In the genomic region with DNA sequence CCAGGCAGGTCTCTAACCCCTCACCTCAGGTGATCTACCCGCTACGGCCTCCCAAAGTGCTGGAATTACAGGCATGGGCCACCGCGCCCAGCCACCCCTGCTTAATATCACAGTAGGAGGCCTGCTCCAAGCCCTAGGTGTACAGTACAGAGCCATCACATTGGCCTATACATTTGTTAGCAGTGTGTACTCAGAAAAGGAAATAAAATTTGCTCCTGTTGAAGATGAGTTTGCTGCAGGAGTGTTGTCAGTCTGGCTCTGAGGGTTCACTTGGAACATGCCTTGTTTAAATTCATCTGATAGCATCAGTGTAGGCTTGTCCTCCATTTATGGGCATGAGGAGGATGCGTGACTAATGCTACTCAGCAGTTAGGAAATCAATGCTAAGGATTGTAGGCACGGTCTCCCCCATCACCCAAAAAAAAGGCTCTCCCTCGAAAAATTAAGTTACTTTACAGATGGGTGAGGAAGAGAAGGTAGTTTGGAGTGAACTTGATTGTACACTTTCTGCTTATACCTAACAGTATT, we compare ENCODE assay signal across 10 cellular contexts. TPM values are rescaled to one million over a fixed set of nuclear protein-coding genes. Genes with fewer than 3 reads are reported as not detected.
DNase-seq lines count a peak whose midpoint lies in the region; ATAC-seq and TF ChIP-seq lines count a peak whose summit lies in the region.
"Had no signal": no experiment of that assay in that cellular context is flagged by ENCODE, and none has a peak within 500 bp of the region (broad histone marks: within the 10 kb centered on the region; RNA-seq: fewer than 3 reads in every experiment).

No MANE protein-coding gene starts in this region.

- in situ Hi-C loops in ACHN (cut with HindIII; ENCODE audit: low pct_ligation_motif_present, low pct_unique_long_range_greater_than_20kb, low sequenced_read_pairs): no loop called here

- H3K4me1 ChIP-seq in breast epithelium (no peaks in the 10 kb centered on the region), mucosa of rectum (ENCODE audit: control insufficient read depth in 2 of 2, insufficient read depth in 2 of 2, low read length in 2 of 2) (peaks cover 0 to 2% of the 10 kb centered on the region in 2 donors)

- no peak for ATAC-seq in GM19467 (IDR thresholded peaks at IDR 0.05; ENCODE audit: unreplicated experiment)
- no peak for ATAC-seq in left cardiac atrium
- ATAC-seq in GM21528 (IDR thresholded peaks at IDR 0.05; ENCODE audit: low FRiP score, unreplicated experiment): no peak

- H3K36me3 ChIP-seq in breast epithelium: no peaks in the 10 kb centered on the region
- no peaks in the 10 kb centered on the region for H3K36me3 ChIP-seq in mucosa of rectum (ENCODE audit: control insufficient read depth in 2 of 2, insufficient read depth in 2 of 2, low read length in 2 of 2)

- H3K27me3 ChIP-seq in breast epithelium (no peaks in the 10 kb centered on the region), mucosa of rectum (ENCODE audit: control insufficient read depth in 2 of 2, insufficient read depth in 2 of 2, low read length in 2 of 2) (no peaks in the 10 kb centered on the region)

- TF ChIP-seq POLR2A in breast epithelium (IDR thresholded peaks at IDR 0.05): no peak

- no peak overlapping the region for H3K9ac ChIP-seq in mucosa of rectum (ENCODE audit: low read depth in 1 of 2, low read length in 2 of 2)

- intact Hi-C loops in breast epithelium (cut with DNase I; ENCODE audit: low total_unique reads) (no loop called here), left cardiac atrium (cut with DNase I) (no loop called here)

- H3K9me3 ChIP-seq in breast epithelium (no peaks in the 10 kb centered on the region), mucosa of rectum (ENCODE audit: control insufficient read depth in 2 of 2, low read length in 2 of 2) (no peaks in the 10 kb centered on the region)

- no peak for TF ChIP-seq CTCF in breast epithelium (IDR thresholded peaks at IDR 0.05)

- H3K27ac ChIP-seq in breast epithelium: peak overlapping the region; percentile 56 to 99
- H3K27ac ChIP-seq in mucosa of rectum (ENCODE audit: low read depth in 2 of 2, low read length in 2 of 2): peak overlapping the region; percentile 10 to 31

- H3K4me3 ChIP-seq in breast epithelium (no peak overlapping the region), mucosa of rectum (ENCODE audit: low read length in 2 of 2) (no peak overlapping the region)

- DNase-seq in ACHN (peak; percentile 24), LHCN-M2 (ENCODE audit: low read depth) (peak; percentile 79), breast epithelium (ENCODE audit: low spot score in 2 of 2) (no peak), COLO668 (lab: John Stamatoyannopoulos, UW; ENCODE audit: unreplicated experiment) (no peak), left cardiac atrium (no peak)
- DNase-seq: glutamatergic neuron, NCI-H1694 treated with DMSO at 0.1 percent for 48 hours had no signal

RNA-seq across cellular contexts. Expression of gene ENAH, which starts 4.6 kb away (rescaled TPM):
- total RNA-seq in LHCN-M2 (2014; rRNA removed): 82.4 and 91.8 TPM in 2 replicates
- polyA plus RNA-seq in LHCN-M2 (2012): 58.3 TPM
- 10 to 100 TPM; 36.2 to 62.9 (median 48.2) TPM for total RNA-seq in breast epithelium
- total RNA-seq in left cardiac atrium: 10 to 100 TPM; 73.4 to 79.0 TPM

Comparison
In these comparisons a context has a peak if more than half of its experiments do, and no peak if none do; other contexts are left out.
1. DNase-seq: peak in ACHN (single experiment) and LHCN-M2 (single experiment); none in breast epithelium (0 of 2), COLO668 (single experiment) and left cardiac atrium (single experiment).